Comparison of ENCODE assay signal across 22 cellular contexts in the genomic region with DNA sequence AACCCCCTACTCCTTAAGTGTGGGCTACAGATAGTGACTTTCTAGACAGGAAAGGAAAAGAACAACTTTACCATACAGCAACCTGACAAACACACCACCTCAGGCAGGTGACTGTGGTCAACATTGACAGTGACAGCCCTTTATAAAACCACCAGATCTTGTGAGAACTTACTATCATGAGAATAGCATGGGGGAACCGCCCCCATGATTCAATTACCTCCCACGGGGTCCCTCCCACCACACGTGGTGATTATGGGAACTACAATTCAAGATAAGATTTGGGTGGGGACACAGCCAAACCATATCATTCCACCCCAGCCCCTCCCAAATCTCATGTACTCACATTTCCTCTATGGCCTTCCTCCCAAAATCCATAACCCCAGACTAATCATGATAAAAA. TPM values are rescaled to one million over a fixed set of nuclear protein-coding genes. Genes with fewer than 3 reads are reported as not detected.
DNase-seq lines count a peak whose midpoint lies in the region; ATAC-seq lines count a peak whose summit lies in the region.
"Had no signal": no experiment of that assay in that cellular context is flagged by ENCODE, and none has a peak within 500 bp of the region (broad histone marks: within the 10 kb centered on the region; RNA-seq: fewer than 3 reads in every experiment).

No MANE protein-coding gene starts in this region.

- H3K4me1 Mint-ChIP-seq in activated CD8-positive, alpha-beta T cell treated with anti-CD3 and anti-CD28 coated beads, Interleukin-2, amount 10 ng/mL, durations not matched to agents 7 days and 5 days (ENCODE audit: low read depth), result peaks cover 2% of the 10 kb centered on the region
- peaks cover 12% of the 10 kb centered on the region for H3K4me1 Mint-ChIP-seq in memory B cell
- peaks cover 28% of the 10 kb centered on the region for H3K4me1 Mint-ChIP-seq in stimulated activated naive CD8-positive, alpha-beta T cell treated with anti-CD3 and anti-CD28 coated beads, Interleukin-15, amount 100 ng/mL, for 72 hours
- peaks cover 4% of the 10 kb centered on the region for H3K4me1 Mint-ChIP-seq in T-helper 2 cell treated with Interferon-gamma antibody and Interleukin-4, amounts not matched to agents 5 μg/mL and 100 μg/mL, for 36 hours (ENCODE audit: low read depth)

- DNase-seq in activated CD8-positive, alpha-beta memory T cell treated with anti-CD3 and anti-CD28 coated beads, Interleukin-2, amount 50 U/mL, for 48 hours, result peak; percentile 42
- no peak for DNase-seq in activated CD8-positive, alpha-beta memory T cell treated with anti-CD3 and anti-CD28 coated beads, Interleukin-2, amount 50 U/mL, for 4 hours
- peak; percentile 25 for DNase-seq in stimulated activated CD4-positive, alpha-beta T cell treated with anti-CD3 and anti-CD28 coated beads, Interleukin-15, amount 100 ng/mL, for 24 hours
- no peak for DNase-seq in stimulated activated CD4-positive, alpha-beta T cell treated with anti-CD3 and anti-CD28 coated beads, Interleukin-1b, Interleukin-23, amount 100 ng/mL, for 48 hours
- DNase-seq in activated CD8-positive, alpha-beta T cell treated with anti-CD3 and anti-CD28 coated beads, Interleukin-2, amount 10 ng/mL, durations not matched to agents 7 days and 5 days, result peak; percentile 27
- DNase-seq in memory B cell (ENCODE audit: low spot score in 2 of 2), result no peak
- DNase-seq in stimulated activated naive CD8-positive, alpha-beta T cell treated with anti-CD3 and anti-CD28 coated beads, Interleukin-15, amount 100 ng/mL, for 72 hours, result no peak
- DNase-seq in T-helper 2 cell treated with Interferon-gamma antibody and Interleukin-4, amounts not matched to agents 5 μg/mL and 100 μg/mL, for 36 hours (ENCODE audit: low spot score), result no peak
- DNase-seq: DMS53, GDM1, GOT3, IMR-90, MV-4-11, NCI-H1694 treated with DMSO at 0.1 percent for 48 hours, NCI-H2081 treated with DMSO at 0.1 percent for 48 hours, NCI-H2171 treated with DMSO at 0.1 percent for 48 hours, NCI-H446, NCI-H526, PC-3, SHP77 had no signal

- H3K36me3 Mint-ChIP-seq in activated CD8-positive, alpha-beta T cell treated with anti-CD3 and anti-CD28 coated beads, Interleukin-2, amount 10 ng/mL, durations not matched to agents 7 days and 5 days (ENCODE audit: low read depth), result no peaks in the 10 kb centered on the region
- H3K36me3 Mint-ChIP-seq in memory B cell, result peaks cover 4% of the 10 kb centered on the region
- H3K36me3 Mint-ChIP-seq in T-helper 2 cell treated with Interferon-gamma antibody and Interleukin-4, amounts not matched to agents 5 μg/mL and 100 μg/mL, for 36 hours (ENCODE audit: low read depth), result no peaks in the 10 kb centered on the region

- no peak for ATAC-seq in activated CD8-positive, alpha-beta T cell treated with anti-CD3 and anti-CD28 coated beads, Interleukin-2, amount 10 ng/mL, durations not matched to agents 7 days and 5 days
- ATAC-seq in memory B cell (ENCODE audit: low read depth), result peak; percentile 16
- ATAC-seq in stimulated activated naive CD8-positive, alpha-beta T cell treated with anti-CD3 and anti-CD28 coated beads, Interleukin-15, amount 100 ng/mL, for 72 hours, result no peak
- ATAC-seq: HCT116, PC-3 had no signal

- CTCF ChIA-PET in activated CD8-positive, alpha-beta T cell treated with anti-CD3 and anti-CD28 coated beads, Interleukin-2, amount 10 ng/mL, durations not matched to agents 7 days and 5 days (lab: Charles Lee), result no interaction called here

- POLR2A ChIA-PET in activated CD8-positive, alpha-beta T cell treated with anti-CD3 and anti-CD28 coated beads, Interleukin-2, amount 10 ng/mL, durations not matched to agents 7 days and 5 days (lab: Charles Lee), result no interaction called here

- H3K27ac Mint-ChIP-seq in activated CD8-positive, alpha-beta T cell treated with anti-CD3 and anti-CD28 coated beads, Interleukin-2, amount 10 ng/mL, durations not matched to agents 7 days and 5 days, result no peak overlapping the region
- no peak overlapping the region for H3K27ac Mint-ChIP-seq in memory B cell
- H3K27ac Mint-ChIP-seq in stimulated activated naive CD8-positive, alpha-beta T cell treated with anti-CD3 and anti-CD28 coated beads, Interleukin-15, amount 100 ng/mL, for 72 hours, result no peak overlapping the region
- H3K27ac Mint-ChIP-seq in T-helper 2 cell treated with Interferon-gamma antibody and Interleukin-4, amounts not matched to agents 5 μg/mL and 100 μg/mL, for 36 hours, result no peak overlapping the region

- no peak overlapping the region for H3K4me3 Mint-ChIP-seq in activated CD8-positive, alpha-beta T cell treated with anti-CD3 and anti-CD28 coated beads, Interleukin-2, amount 10 ng/mL, durations not matched to agents 7 days and 5 days
- no peak overlapping the region for H3K4me3 Mint-ChIP-seq in memory B cell
- H3K4me3 Mint-ChIP-seq in stimulated activated naive CD8-positive, alpha-beta T cell treated with anti-CD3 and anti-CD28 coated beads, Interleukin-15, amount 100 ng/mL, for 72 hours, result no peak overlapping the region
- no peak overlapping the region for H3K4me3 Mint-ChIP-seq in T-helper 2 cell treated with Interferon-gamma antibody and Interleukin-4, amounts not matched to agents 5 μg/mL and 100 μg/mL, for 36 hours

- H3K27me3 Mint-ChIP-seq in activated CD8-positive, alpha-beta T cell treated with anti-CD3 and anti-CD28 coated beads, Interleukin-2, amount 10 ng/mL, durations not matched to agents 7 days and 5 days (ENCODE audit: low read depth), result no peaks in the 10 kb centered on the region
- H3K27me3 Mint-ChIP-seq in memory B cell, result no peaks in the 10 kb centered on the region
- H3K27me3 Mint-ChIP-seq in stimulated activated naive CD8-positive, alpha-beta T cell treated with anti-CD3 and anti-CD28 coated beads, Interleukin-15, amount 100 ng/mL, for 72 hours, result peaks cover 6% of the 10 kb centered on the region
- H3K27me3 Mint-ChIP-seq in T-helper 2 cell treated with Interferon-gamma antibody and Interleukin-4, amounts not matched to agents 5 μg/mL and 100 μg/mL, for 36 hours (ENCODE audit: low read depth), result peaks cover 2% of the 10 kb centered on the region

- H3K9me3 Mint-ChIP-seq in activated CD8-positive, alpha-beta T cell treated with anti-CD3 and anti-CD28 coated beads, Interleukin-2, amount 10 ng/mL, durations not matched to agents 7 days and 5 days (ENCODE audit: insufficient read depth), result peaks cover 5% of the 10 kb centered on the region
- peaks cover 7% of the 10 kb centered on the region for H3K9me3 Mint-ChIP-seq in memory B cell
- H3K9me3 Mint-ChIP-seq in stimulated activated naive CD8-positive, alpha-beta T cell treated with anti-CD3 and anti-CD28 coated beads, Interleukin-15, amount 100 ng/mL, for 72 hours, result peaks cover 14 to 32% of the 10 kb centered on the region in 2 donors
- H3K9me3 Mint-ChIP-seq in T-helper 2 cell treated with Interferon-gamma antibody and Interleukin-4, amounts not matched to agents 5 μg/mL and 100 μg/mL, for 36 hours, result peaks cover 4% of the 10 kb centered on the region

RNA-seq across cellular contexts. Expression of a gene that starts 16.3 kb away (rescaled TPM):
- not detected for total RNA-seq in activated CD8-positive, alpha-beta T cell treated with anti-CD3 and anti-CD28 coated beads, Interleukin-2, amount 10 ng/mL, durations not matched to agents 7 days and 5 days
- total RNA-seq: IMR-90, PC-3, RPMI7951 had no signal

RNA-seq across cellular contexts. Expression of a gene that starts 54.7 kb away (rescaled TPM):
- total RNA-seq in activated CD8-positive, alpha-beta T cell treated with anti-CD3 and anti-CD28 coated beads, Interleukin-2, amount 10 ng/mL, durations not matched to agents 7 days and 5 days, result 1 to 10 TPM; 2.0 to 4.2 TPM

Comparison
In these comparisons a context has a peak if more than half of its experiments do, and no peak if none do; other contexts are left out.
1. DNase-seq: peak in activated CD8-positive, alpha-beta memory T cell treated with anti-CD3 and anti-CD28 coated beads, Interleukin-2, amount 50 U/mL, for 48 hours (single experiment), stimulated activated CD4-positive, alpha-beta T cell treated with anti-CD3 and anti-CD28 coated beads, Interleukin-15, amount 100 ng/mL, for 24 hours (single experiment) and activated CD8-positive, alpha-beta T cell treated with anti-CD3 and anti-CD28 coated beads, Interleukin-2, amount 10 ng/mL, durations not matched to agents 7 days and 5 days (single experiment); none in activated CD8-positive, alpha-beta memory T cell treated with anti-CD3 and anti-CD28 coated beads, Interleukin-2, amount 50 U/mL, for 4 hours (single experiment), stimulated activated CD4-positive, alpha-beta T cell treated with anti-CD3 and anti-CD28 coated beads, Interleukin-1b, Interleukin-23, amount 100 ng/mL, for 48 hours (single experiment), memory B cell (0 of 2), stimulated activated naive CD8-positive, alpha-beta T cell treated with anti-CD3 and anti-CD28 coated beads, Interleukin-15, amount 100 ng/mL, for 72 hours (0 of 2) and T-helper 2 cell treated with Interferon-gamma antibody and Interleukin-4, amounts not matched to agents 5 μg/mL and 100 μg/mL, for 36 hours (single experiment).